29 cellular contexts compared by ENCODE assay signal in the genomic region with DNA sequence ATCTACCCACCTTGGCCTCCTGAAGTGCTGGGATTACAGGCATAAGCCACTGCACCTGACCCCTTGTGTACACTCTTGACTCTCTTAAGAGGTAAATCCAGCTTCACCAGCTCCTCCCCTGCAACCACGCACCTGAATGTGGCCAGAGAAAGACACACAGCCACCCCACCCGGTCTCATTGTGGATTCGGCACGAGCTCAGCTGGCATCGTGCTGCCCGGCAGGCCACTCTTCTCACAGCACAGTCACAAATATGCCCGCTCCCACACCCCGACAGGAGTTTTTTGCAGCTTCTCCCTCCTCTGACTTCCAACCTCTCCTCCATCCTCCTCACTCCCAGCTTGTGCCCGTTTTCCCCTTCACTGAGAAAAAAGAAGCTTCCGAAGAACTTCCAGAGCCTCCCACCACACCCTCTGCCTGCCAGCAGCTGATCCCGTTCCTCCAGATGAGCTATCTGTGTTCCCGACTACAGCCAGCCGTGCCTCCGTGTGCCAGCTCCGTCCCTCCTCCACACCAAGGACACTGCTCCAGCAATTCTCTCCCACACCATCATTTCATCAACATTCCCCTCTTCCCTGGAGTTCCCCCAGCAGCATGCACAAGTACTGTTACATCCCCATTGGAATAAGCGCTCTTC. TPM values are rescaled to one million over a fixed set of nuclear protein-coding genes. Genes with fewer than 3 reads are reported as not detected.
DNase-seq lines count a peak whose midpoint lies in the region; ATAC-seq, FAIRE-seq and TF ChIP-seq lines count a peak whose summit lies in the region.
"Had no signal": no experiment of that assay in that cellular context is flagged by ENCODE, and none has a peak within 500 bp of the region (broad histone marks: within the 10 kb centered on the region; RNA-seq: fewer than 3 reads in every experiment).

No MANE protein-coding gene starts in this region.

- TF ChIP-seq POLR2A in esophagus muscularis mucosa (IDR thresholded peaks at IDR 0.05; ENCODE audit: low read depth): no peak

- no peak overlapping the region for H3K4me3 ChIP-seq in esophagus muscularis mucosa
- H3K4me3 ChIP-seq: upper lobe of right lung had no signal

- H3K9me3 Mint-ChIP-seq in neural crest cell: no peaks in the 10 kb centered on the region
- H3K9me3 Mint-ChIP-seq: T-helper 2 cell treated with Interferon-gamma antibody and Interleukin-4, amounts not matched to agents 5 μg/mL and 100 μg/mL, for 36 hours had no signal

- no peak overlapping the region for H3K27ac ChIP-seq in esophagus muscularis mucosa (replicated peaks in 1 of 4)
- H3K27ac ChIP-seq: 22Rv1, upper lobe of right lung had no signal

- peaks cover 26% of the 10 kb centered on the region for H3K4me1 Mint-ChIP-seq in neural crest cell

- no peak for TF ChIP-seq EP300 in esophagus muscularis mucosa (IDR thresholded peaks at IDR 0.05)

- TF ChIP-seq CTCF in neural crest cell (conservative IDR thresholded peaks at IDR 0.05) (no peak), esophagus muscularis mucosa (IDR thresholded peaks at IDR 0.05) (no peak)

- DNase-seq in DMS53 (lab: John Stamatoyannopoulos, UW) (peak; percentile 52), DMS53 treated with DMSO at 0.1 percent for 48 hours (lab: John Stamatoyannopoulos, UW; ENCODE audit: unreplicated experiment) (no peak), left cardiac atrium (no peak), neural crest cell (ENCODE audit: low read depth, low spot score) (no peak), superior temporal gyrus (ENCODE audit: extremely low spot score) (peak; percentile 41), esophagus muscularis mucosa (ENCODE audit: extremely low spot score) (no peak), hepatic stellate cell (ENCODE audit: low spot score) (no peak), urothelium cell line (ENCODE audit: low spot score) (no peak)
- DNase-seq: activated CD4-positive, alpha-beta T cell treated with anti-CD3 and anti-CD28 coated beads for 48 hours; activated CD8-positive, alpha-beta memory T cell treated with anti-CD3 and anti-CD28 coated beads for 24 hours; activated effector memory CD4-positive, alpha-beta T cell treated with anti-CD3 and anti-CD28 coated beads, Interleukin-2, amount 50 U/mL, for 16 hours; Calu3; cerebellar nuclear complex; islet precursor cell; Karpas-422; NCI-H1436; NCI-H2107; NCI-H510A; SHP77 treated with DMSO at 0.1 percent for 48 hours; stimulated activated CD4-positive, alpha-beta T cell treated with anti-CD3 and anti-CD28 coated beads, Interleukin-4, amount 100 ng/mL, for 1 hour; upper lobe of right lung had no signal

- FAIRE-seq in urothelium cell line (lab: Jason Lieb, UNC): no peak
- FAIRE-seq: endometrium, GM18507 had no signal

- ATAC-seq in left cardiac atrium: peak; percentile 16 to 20
- ATAC-seq: upper lobe of right lung had no signal

- H3K27me3 Mint-ChIP-seq in neural crest cell (ENCODE audit: low read depth): peaks cover 15% of the 10 kb centered on the region

- H3K36me3 ChIP-seq in esophagus muscularis mucosa: no peaks in the 10 kb centered on the region
- H3K36me3 ChIP-seq: upper lobe of right lung had no signal

- H3K36me3 Mint-ChIP-seq in neural crest cell (ENCODE audit: low read depth): no peaks in the 10 kb centered on the region

- WGBS in esophagus muscularis mucosa: 67% methylated on average over 16 of the region's 16 CpGs

- no peaks in the 10 kb centered on the region for H3K27me3 ChIP-seq in esophagus muscularis mucosa
- H3K27me3 ChIP-seq: upper lobe of right lung had no signal

- intact Hi-C loops in left cardiac atrium (cut with DNase I) (no loop called here), esophagus muscularis mucosa (cut with DNase I) (no loop called here)

- H3K27ac Mint-ChIP-seq in neural crest cell (ENCODE audit: unreplicated experiment): no peak overlapping the region
- H3K27ac Mint-ChIP-seq: T-helper 2 cell treated with Interferon-gamma antibody and Interleukin-4, amounts not matched to agents 5 μg/mL and 100 μg/mL, for 36 hours had no signal

- peaks cover 14 to 23% (median 17%) of the 10 kb centered on the region in 4 donors for H3K4me1 ChIP-seq in esophagus muscularis mucosa
- H3K4me1 ChIP-seq: upper lobe of right lung had no signal

- H3K9me3 ChIP-seq in esophagus muscularis mucosa: no peaks in the 10 kb centered on the region
- H3K9me3 ChIP-seq: upper lobe of right lung had no signal

- H3K4me3 Mint-ChIP-seq in neural crest cell: peak overlapping the region; percentile 12
- H3K4me3 Mint-ChIP-seq: T-helper 2 cell treated with Interferon-gamma antibody and Interleukin-4, amounts not matched to agents 5 μg/mL and 100 μg/mL, for 36 hours had no signal

RNA-seq across cellular contexts. Expression of a gene that starts 8.0 kb away (rescaled TPM):
- total RNA-seq in left cardiac atrium (100 to 1,000 TPM in 1 of 2 donors, 10 to 100 TPM in 1; 95.5 to 107 TPM), neural crest cell (46.7 and 50.7 TPM in 2 replicates), esophagus muscularis mucosa (10 to 100 TPM; 25.3 to 43.4 (median 40.6) TPM)

RNA-seq across cellular contexts. Expression of a gene that starts 24.2 kb away (rescaled TPM):
- 10 to 100 TPM; 15.0 to 34.5 TPM for total RNA-seq in left cardiac atrium
- 33.1 and 34.1 TPM in 2 replicates for total RNA-seq in neural crest cell
- 10 to 100 TPM; 23.7 to 39.4 (median 26.8) TPM for total RNA-seq in esophagus muscularis mucosa

RNA-seq across cellular contexts. Expression of a gene that starts 29.5 kb away (rescaled TPM):
- total RNA-seq in left cardiac atrium (10 to 100 TPM; 21.4 to 33.6 TPM), neural crest cell (67.0 and 68.2 TPM in 2 replicates), esophagus muscularis mucosa (10 to 100 TPM; 33.8 to 53.2 (median 39.0) TPM)

RNA-seq across cellular contexts. Expression of a gene that starts 46.2 kb away (rescaled TPM):
- not detected for total RNA-seq in left cardiac atrium
- total RNA-seq in neural crest cell: not detected in 2 replicates
- not detected for total RNA-seq in esophagus muscularis mucosa
- total RNA-seq: Calu3, dermis microvascular lymphatic vessel endothelial cell, glomerular endothelial cell, lung microvascular endothelial cell, subcutaneous adipose tissue, upper lobe of right lung had no signal

Comparison
In these comparisons a context has a peak if more than half of its experiments do, and no peak if none do; other contexts are left out.
1. DNase-seq: peak in DMS53 (single experiment) and superior temporal gyrus (single experiment); none in DMS53 treated with DMSO at 0.1 percent for 48 hours (single experiment), left cardiac atrium (single experiment), neural crest cell (single experiment), esophagus muscularis mucosa (single experiment), hepatic stellate cell (single experiment) and urothelium cell line (single experiment).